Comparison of ENCODE assay signal across 27 cellular contexts in genomic region chr1:68211781-68212180, GRCh38. TPM values are rescaled to one million over a fixed set of nuclear protein-coding genes. Genes with fewer than 3 reads are reported as not detected.
"Had no signal": no experiment of that assay in that cellular context is flagged by ENCODE, and none has a peak within 500 bp of the region (broad histone marks: within the 10 kb centered on the region; RNA-seq: fewer than 3 reads in every experiment).

No MANE protein-coding gene starts in this region.

- H3K27ac Mint-ChIP-seq: activated CD4-positive, alpha-beta memory T cell treated with anti-CD3 and anti-CD28 coated beads, Interleukin-2, amount 10 ng/mL, durations not matched to agents 7 days and 5 days; activated CD4-positive, alpha-beta T cell treated with anti-CD3 and anti-CD28 coated beads, Interleukin-2, amount 10 ng/mL, durations not matched to agents 24 days and 14 days; activated naive CD4-positive, alpha-beta T cell treated with anti-CD3 and anti-CD28 coated beads, Interleukin-2, amount 10 ng/mL, durations not matched to agents 7 days and 5 days; dendritic cell treated with granulocyte-macrophage colony-stimulating factor and Interleukin-4, amounts not matched to agents 40 ng/mL and 50 ng/mL, for 4 days; naive thymus-derived CD8-positive, alpha-beta T cell; stimulated activated memory B cell treated with anti-CD40 and anti-IgM and Interleukin-4, amounts not matched to agents 10 μg/mL and 1 μg/mL and 100 μg/mL, for 72 hours; T-helper 17 cell had no signal

- FAIRE-seq: frontal cortex, islet of Langerhans, small intestine had no signal

- H3K9ac ChIP-seq: parathyroid adenoma had no signal

- H3K27me3 ChIP-seq: cardiac muscle cell, esophagus muscularis mucosa, stomach, suprapubic skin, tibial nerve, uterus had no signal

- H3K4me3 ChIP-seq: cardiac muscle cell, esophagus muscularis mucosa, lower lobe of right lung, stomach, suprapubic skin, tibial nerve, uterus had no signal

- H3K4me3 Mint-ChIP-seq: activated CD4-positive, alpha-beta memory T cell treated with anti-CD3 and anti-CD28 coated beads, Interleukin-2, amount 10 ng/mL, durations not matched to agents 7 days and 5 days; activated CD4-positive, alpha-beta T cell treated with anti-CD3 and anti-CD28 coated beads, Interleukin-2, amount 10 ng/mL, durations not matched to agents 24 days and 14 days; activated naive CD4-positive, alpha-beta T cell treated with anti-CD3 and anti-CD28 coated beads, Interleukin-2, amount 10 ng/mL, durations not matched to agents 7 days and 5 days; dendritic cell treated with granulocyte-macrophage colony-stimulating factor and Interleukin-4, amounts not matched to agents 40 ng/mL and 50 ng/mL, for 4 days; naive thymus-derived CD8-positive, alpha-beta T cell; stimulated activated memory B cell treated with anti-CD40 and anti-IgM and Interleukin-4, amounts not matched to agents 10 μg/mL and 1 μg/mL and 100 μg/mL, for 72 hours; T-helper 17 cell had no signal

- H3K9me3 Mint-ChIP-seq: activated CD4-positive, alpha-beta memory T cell treated with anti-CD3 and anti-CD28 coated beads, Interleukin-2, amount 10 ng/mL, durations not matched to agents 7 days and 5 days; activated CD4-positive, alpha-beta T cell treated with anti-CD3 and anti-CD28 coated beads, Interleukin-2, amount 10 ng/mL, durations not matched to agents 24 days and 14 days; activated naive CD4-positive, alpha-beta T cell treated with anti-CD3 and anti-CD28 coated beads, Interleukin-2, amount 10 ng/mL, durations not matched to agents 7 days and 5 days; dendritic cell treated with granulocyte-macrophage colony-stimulating factor and Interleukin-4, amounts not matched to agents 40 ng/mL and 50 ng/mL, for 4 days; stimulated activated memory B cell treated with anti-CD40 and anti-IgM and Interleukin-4, amounts not matched to agents 10 μg/mL and 1 μg/mL and 100 μg/mL, for 72 hours had no signal

- H3K36me3 ChIP-seq: cardiac muscle cell, esophagus muscularis mucosa, lower lobe of right lung, stomach, suprapubic skin, tibial nerve, uterus had no signal

- H3K27me3 Mint-ChIP-seq: activated CD4-positive, alpha-beta memory T cell treated with anti-CD3 and anti-CD28 coated beads, Interleukin-2, amount 10 ng/mL, durations not matched to agents 7 days and 5 days; activated naive CD4-positive, alpha-beta T cell treated with anti-CD3 and anti-CD28 coated beads, Interleukin-2, amount 10 ng/mL, durations not matched to agents 7 days and 5 days; dendritic cell treated with granulocyte-macrophage colony-stimulating factor and Interleukin-4, amounts not matched to agents 40 ng/mL and 50 ng/mL, for 4 days had no signal

- ATAC-seq: activated CD4-positive, CD25-positive, alpha-beta regulatory T cell treated with anti-CD3 and anti-CD28 coated beads, Interleukin-2, amount 50 U/mL, for 24 hours; left lobe of liver; lower lobe of right lung; naive thymus-derived CD8-positive, alpha-beta T cell; sciatic nerve; stimulated activated memory B cell treated with anti-CD40 and anti-IgM and Interleukin-4, amounts not matched to agents 10 μg/mL and 1 μg/mL and 100 μg/mL, for 72 hours; T-helper 17 cell had no signal

- H3K9me3 ChIP-seq: esophagus muscularis mucosa, lower lobe of right lung, stomach, suprapubic skin, tibial nerve, uterus had no signal

- H3K27ac ChIP-seq: cardiac muscle cell, lower lobe of right lung, parathyroid adenoma, suprapubic skin, tibial nerve, uterus had no signal

- H3K36me3 Mint-ChIP-seq: activated naive CD4-positive, alpha-beta T cell treated with anti-CD3 and anti-CD28 coated beads, Interleukin-2, amount 10 ng/mL, durations not matched to agents 7 days and 5 days; naive thymus-derived CD8-positive, alpha-beta T cell; stimulated activated memory B cell treated with anti-CD40 and anti-IgM and Interleukin-4, amounts not matched to agents 10 μg/mL and 1 μg/mL and 100 μg/mL, for 72 hours had no signal

- H3K4me1 Mint-ChIP-seq: activated CD4-positive, alpha-beta memory T cell treated with anti-CD3 and anti-CD28 coated beads, Interleukin-2, amount 10 ng/mL, durations not matched to agents 7 days and 5 days; activated CD4-positive, alpha-beta T cell treated with anti-CD3 and anti-CD28 coated beads, Interleukin-2, amount 10 ng/mL, durations not matched to agents 24 days and 14 days; activated naive CD4-positive, alpha-beta T cell treated with anti-CD3 and anti-CD28 coated beads, Interleukin-2, amount 10 ng/mL, durations not matched to agents 7 days and 5 days; naive thymus-derived CD8-positive, alpha-beta T cell; stimulated activated memory B cell treated with anti-CD40 and anti-IgM and Interleukin-4, amounts not matched to agents 10 μg/mL and 1 μg/mL and 100 μg/mL, for 72 hours; T-helper 17 cell had no signal

- DNase-seq: activated CD4-positive, alpha-beta memory T cell treated with anti-CD3 and anti-CD28 coated beads, Interleukin-2, amount 10 ng/mL, durations not matched to agents 7 days and 5 days; activated CD4-positive, alpha-beta T cell treated with anti-CD3 and anti-CD28 coated beads, Interleukin-2, amount 10 ng/mL, durations not matched to agents 24 days and 14 days; activated effector memory CD4-positive, alpha-beta T cell treated with anti-CD3 and anti-CD28 coated beads, Interleukin-2, amount 50 U/mL, for 16 hours; activated naive CD4-positive, alpha-beta T cell treated with anti-CD3 and anti-CD28 coated beads, Interleukin-2, amount 10 ng/mL, durations not matched to agents 7 days and 5 days; amygdala; effector CD8-positive, alpha-beta T cell; head of caudate nucleus; lower lobe of right lung; naive thymus-derived CD8-positive, alpha-beta T cell; small intestine; stimulated activated CD4-positive, alpha-beta T cell treated with anti-CD3 and anti-CD28 coated beads, Interleukin-15, amount 100 ng/mL, for 24 hours; stomach; SW 1271; T-helper 17 cell; uterus had no signal

RNA-seq across cellular contexts. Expression of gene WLS, which starts 20.5 kb away (rescaled TPM):
- total RNA-seq: activated CD4-positive, alpha-beta memory T cell treated with anti-CD3 and anti-CD28 coated beads, Interleukin-2, amount 10 ng/mL, durations not matched to agents 7 days and 5 days; activated CD4-positive, alpha-beta T cell treated with anti-CD3 and anti-CD28 coated beads, Interleukin-2, amount 10 ng/mL, durations not matched to agents 24 days and 14 days; naive thymus-derived CD8-positive, alpha-beta T cell had no signal
- polyA plus RNA-seq: naive thymus-derived CD8-positive, alpha-beta T cell had no signal
